Comparison of ENCODE assay signal across 18 cellular contexts in genomic region chr5:34919077-34919476, GRCh38. TPM values are rescaled to one million over a fixed set of nuclear protein-coding genes. Genes with fewer than 3 reads are reported as not detected.
DNase-seq lines count a peak whose midpoint lies in the region; ATAC-seq and TF ChIP-seq lines count a peak whose summit lies in the region.
"Had no signal": no experiment of that assay in that cellular context is flagged by ENCODE, and none has a peak within 500 bp of the region (broad histone marks: within the 10 kb centered on the region; RNA-seq: fewer than 3 reads in every experiment).

No MANE protein-coding gene starts in this region.

- H3K14ac ChIP-seq in IMR-90 (replicated peaks; ENCODE audit: low read depth, low read length): no peak overlapping the region

- H4K20me1 ChIP-seq in IMR-90 (ENCODE audit: insufficient read depth, low read length): peaks cover 2% of the 10 kb centered on the region; the same call in 1 of the 2 replicates

- H3K27ac ChIP-seq in IMR-90 (ENCODE audit: insufficient read depth, low read length): 0 out of 2 replicates have a peak overlapping the region, but pooled peaks have one; percentile 5
- H3K27ac ChIP-seq: ascending aorta, dorsolateral prefrontal cortex, lower lobe of right lung, suprapubic skin had no signal

- H2AFZ ChIP-seq in IMR-90 (replicated peaks; ENCODE audit: low read length, poor library complexity): no peak overlapping the region

- no peak overlapping the region for H4K91ac ChIP-seq in IMR-90 (ENCODE audit: insufficient read depth, low read depth, low read length)

- POLR2A ChIA-PET in IMR-90 (lab: Charles Lee; ENCODE audit: unreplicated experiment): interaction anchor here (1.2 kb wide), 1 partner anchor 16 kb away, joined by 8 read pairs; no protein-coding TSS in a partner anchor

- H3K9ac ChIP-seq in IMR-90 (ENCODE audit: low read depth, low read length): no peak overlapping the region
- H3K9ac ChIP-seq in adipocyte (ENCODE audit: low read length): no peak overlapping the region

- H3K27me3 ChIP-seq in IMR-90 (ENCODE audit: control insufficient read depth, insufficient read depth, low read length) (no peaks in the 10 kb centered on the region), adipocyte (replicated peaks; ENCODE audit: control insufficient read depth, insufficient read depth, low read length) (no peaks in the 10 kb centered on the region), kidney epithelial cell (ENCODE audit: control insufficient read depth, insufficient read depth, low read length) (no peaks in the 10 kb centered on the region)
- H3K27me3 ChIP-seq: ascending aorta, dorsolateral prefrontal cortex, suprapubic skin had no signal

- peaks cover 7% of the 10 kb centered on the region for H3K4me1 ChIP-seq in IMR-90 (ENCODE audit: control insufficient read depth, insufficient read depth, low read length)
- H3K4me1 ChIP-seq in adipocyte (ENCODE audit: control insufficient read depth, insufficient read depth, low read length): peaks cover 23% of the 10 kb centered on the region

- TF ChIP-seq RAD21 in IMR-90 (IDR thresholded peaks at IDR 0.05; ENCODE audit: low read length): peak; percentile 16; the same call in 1 of the 2 replicates

- no TSS peak for BruUV-seq in IMR-90 (replicated peaks; lab: Mats Ljungman, UMichigan)

- H2BK5ac ChIP-seq in IMR-90 (ENCODE audit: low read depth, low read length, poor library complexity, severe bottlenecking): peak overlapping the region; percentile 16

- DNase-seq in ELR (ENCODE audit: low read depth) (peak; percentile 28), IMR-90 (no peak), adipocyte (ENCODE audit: low read depth) (peak; percentile 50), kidney epithelial cell (ENCODE audit: low read depth) (no peak), NCI-H2196 (lab: John Stamatoyannopoulos, UW; ENCODE audit: unreplicated experiment) (no peak), cardiac septum (ENCODE audit: low spot score) (no peak), COLO668 (lab: John Stamatoyannopoulos, UW; ENCODE audit: unreplicated experiment) (no peak)
- DNase-seq: activated CD4-positive, alpha-beta T cell treated with anti-CD3 and anti-CD28 coated beads, Interleukin-2, amount 50 U/mL, for 48 hours; CD4-positive, CD25-positive, alpha-beta regulatory T cell; dorsolateral prefrontal cortex; lower lobe of right lung; NCI-H1092 treated with DMSO at 0.1 percent for 48 hours; NCI-H2171 treated with DMSO at 0.1 percent for 48 hours; retina; stimulated activated CD4-positive, alpha-beta T cell treated with anti-CD3 and anti-CD28 coated beads, Interleukin-1b, Interleukin-23, amount 100 ng/mL, for 48 hours had no signal

- H3K9me3 ChIP-seq in IMR-90 (ENCODE audit: control insufficient read depth, insufficient read depth, low read length): no peaks in the 10 kb centered on the region
- H3K9me3 ChIP-seq in adipocyte (ENCODE audit: control insufficient read depth, low read length): no peaks in the 10 kb centered on the region
- H3K9me3 ChIP-seq: ascending aorta, lower lobe of right lung, suprapubic skin had no signal

- no peak overlapping the region for H3K18ac ChIP-seq in IMR-90 (ENCODE audit: low read depth, low read length)

- ATAC-seq in IMR-90 (ENCODE audit: low read depth): no peak
- no peak for ATAC-seq in HG02884 (IDR thresholded peaks at IDR 0.05; ENCODE audit: unreplicated experiment)
- ATAC-seq: lower lobe of right lung had no signal

- CTCF ChIA-PET in IMR-90 (lab: Yijun Ruan, JAX): interaction anchor here (1.1 kb wide), 1 partner anchor 45 kb away, joined by 5 read pairs; no protein-coding TSS in a partner anchor

- H2AK5ac ChIP-seq in IMR-90 (ENCODE audit: low read depth, low read length): 0 out of 2 replicates have a peak overlapping the region, but pooled peaks have one; percentile 43

- no peak overlapping the region for H3K56ac ChIP-seq in IMR-90 (ENCODE audit: extremely low read depth, insufficient read depth, low read length)

- dilution Hi-C loops in IMR-90 (cut with HindIII; ENCODE audit: low sequenced_read_pairs, unreplicated experiment): no loop called here

- peaks cover 3 to 24% of the 10 kb centered on the region in 2 experiments; a peak in 3 of 4 replicates for H3K79me1 ChIP-seq in IMR-90 (ENCODE audit: low read depth in 1 of 2, low read length in 2 of 2)

- peak overlapping the region in 1 of 2 experiments; percentile 9; a peak in 1 of 4 replicates for H4K8ac ChIP-seq in IMR-90 (ENCODE audit: low read depth in 2 of 2, low read length in 2 of 2)

- TF ChIP-seq CTCF in IMR-90 (conservative IDR thresholded peaks at IDR 0.05; ENCODE audit: low read depth, low read length) (peak; percentile 26; the same call in 1 of the 2 replicates), kidney epithelial cell (IDR thresholded peaks at IDR 0.05; ENCODE audit: insufficient read depth, low read length, poor library complexity, severe bottlenecking) (peak; percentile 30)

- H3K23ac ChIP-seq in IMR-90 (ENCODE audit: low read depth, low read length): no peak overlapping the region

- TF ChIP-seq POLR2A in IMR-90 (IDR thresholded peaks at IDR 0.05; ENCODE audit: low read depth, low read length): no peak

- H4K5ac ChIP-seq in IMR-90 (ENCODE audit: low read depth, low read length): no peak overlapping the region; the same call in 1 of the 2 replicates

- no peak overlapping the region for H2BK20ac ChIP-seq in IMR-90 (ENCODE audit: low read depth, low read length)

- no peak overlapping the region for H2BK15ac ChIP-seq in IMR-90 (ENCODE audit: low read depth, low read length)

- intact Hi-C loops in IMR-90 (cut with micrococcal nuclease): loop anchor here (5.0 kb wide), 1 partner anchor 432 kb away; no protein-coding TSS in a partner anchor
- intact Hi-C loops in cardiac septum (cut with DNase I): no loop called here

- 0 out of 2 replicates have a peak, but pooled peaks cover 3% of the 10 kb centered on the region for H3K9me1 ChIP-seq in IMR-90 (ENCODE audit: insufficient read depth, low read length)

- H2AK9ac ChIP-seq in IMR-90 (replicated peaks; ENCODE audit: low read depth, low read length, poor library complexity): no peak overlapping the region

- in situ Hi-C loops in IMR-90 (cut with MboI; ENCODE audit: low sequenced_read_pairs): no loop called here

- H3K4me2 ChIP-seq in IMR-90 (ENCODE audit: low read depth, low read length): peak overlapping the region; percentile 29; the same call in 1 of the 2 replicates

- H3K4ac ChIP-seq in IMR-90 (ENCODE audit: low read depth, low read length): no peak overlapping the region

- peaks cover 18% of the 10 kb centered on the region for H3K36me3 ChIP-seq in IMR-90 (ENCODE audit: control insufficient read depth, insufficient read depth, low read length)
- peaks cover 48% of the 10 kb centered on the region for H3K36me3 ChIP-seq in adipocyte (ENCODE audit: control insufficient read depth, insufficient read depth, low read length, severe bottlenecking)
- H3K36me3 ChIP-seq in kidney epithelial cell (ENCODE audit: control insufficient read depth, insufficient read depth, low read length): no peaks in the 10 kb centered on the region

- H3K4me3 ChIP-seq in IMR-90 (ENCODE audit: insufficient read depth, low read depth, low read length) (no peak overlapping the region), adipocyte (ENCODE audit: low read length) (no peak overlapping the region), kidney epithelial cell (ENCODE audit: low read depth, low read length) (no peak overlapping the region)
- H3K4me3 ChIP-seq: ascending aorta, dorsolateral prefrontal cortex, lower lobe of right lung, suprapubic skin had no signal

- WGBS in IMR-90 (ENCODE audit: extremely low coverage in 2 of 2, insufficient read length in 1 of 2), 2 experiments: no CpG with 5 or more reads among the region's 4 CpGs

- no peak overlapping the region for H2BK120ac ChIP-seq in IMR-90 (ENCODE audit: low read depth, low read length)

TF ChIP-seq in IMR-90, 13 proteins besides CTCF, POLR2A, EP300 and RAD21:
- TF ChIP-seq BHLHE40 (IDR thresholded peaks at IDR 0.05; ENCODE audit: low read depth, low read length): no peak
- peak; percentile 60 for TF ChIP-seq CEBPB (IDR thresholded peaks at IDR 0.05; ENCODE audit: low read depth, low read length)

RNA-seq across cellular contexts. Expression of gene BRIX1, which starts 3.6 kb away (rescaled TPM):
- 15.1 and 53.0 TPM in 2 replicates for total RNA-seq in IMR-90 (2012; rRNA removed)
- polyA plus RNA-seq in IMR-90 (2012; rRNA removed): 21.9 and 26.1 TPM in 2 replicates
- polyA plus RNA-seq in IMR-90 (2012; cell fraction: cytosol; rRNA removed): 2.2 and 3.4 TPM in 2 replicates
- 1.3 and 7.7 TPM in 2 replicates for polyA plus RNA-seq in IMR-90 (2012; cell fraction: nucleus; rRNA removed; ENCODE audit: low replicate concordance)
- total RNA-seq in kidney epithelial cell: 30.9 and 40.1 TPM in 2 replicates
- 14.6 TPM for total RNA-seq in cardiac septum

RNA-seq across cellular contexts. Expression of gene RAD1, which starts 3.8 kb away (rescaled TPM):
- 20.8 and 21.5 TPM in 2 replicates for total RNA-seq in IMR-90 (2012; rRNA removed)
- 18.4 and 18.5 TPM in 2 replicates for polyA plus RNA-seq in IMR-90 (2012; rRNA removed)
- 4.2 and 8.4 TPM in 2 replicates for polyA plus RNA-seq in IMR-90 (2012; cell fraction: cytosol; rRNA removed)
- polyA plus RNA-seq in IMR-90 (2012; cell fraction: nucleus; rRNA removed; ENCODE audit: low replicate concordance): 12.1 and 21.3 TPM in 2 replicates
- 13.1 and 17.9 TPM in 2 replicates for total RNA-seq in kidney epithelial cell
- total RNA-seq in cardiac septum: 23.4 TPM

RNA-seq across cellular contexts. Expression of gene DNAJC21, which starts 10.3 kb away (rescaled TPM):
- total RNA-seq in IMR-90 (2012; rRNA removed) (8.8 and 27.2 TPM in 2 replicates), kidney epithelial cell (22.1 and 37.0 TPM in 2 replicates), cardiac septum (68.4 TPM)
- polyA plus RNA-seq in IMR-90 (2012; rRNA removed): 10.2 and 12.7 TPM in 2 replicates
- polyA plus RNA-seq in IMR-90 (2012; cell fraction: cytosol; rRNA removed): 1.1 and 1.8 TPM in 2 replicates
- polyA plus RNA-seq in IMR-90 (2012; cell fraction: nucleus; rRNA removed; ENCODE audit: low replicate concordance): 1.2 and 7.2 TPM in 2 replicates

Comparison
In these comparisons a context has a peak if more than half of its experiments do, and no peak if none do; other contexts are left out.
1. DNase-seq: peak in ELR (single experiment) and adipocyte (single experiment); none in IMR-90 (single experiment), kidney epithelial cell (single experiment), NCI-H2196 (single experiment), cardiac septum (single experiment) and COLO668 (single experiment).